Comparison of ENCODE assay signal across 8 cellular contexts in genomic region chr1:178543291-178543609, GRCh38. TPM values are rescaled to one million over a fixed set of nuclear protein-coding genes. Genes with fewer than 3 reads are reported as not detected.
DNase-seq lines count a peak whose midpoint lies in the region; ATAC-seq and TF ChIP-seq lines count a peak whose summit lies in the region.

No MANE protein-coding gene starts in this region.

- H3K4me1 ChIP-seq in SK-N-SH (ENCODE audit: control insufficient read depth in 1 of 2, insufficient read depth in 2 of 2, low read depth in 1 of 2, low read length in 1 of 2), result peaks cover 26% of the 10 kb centered on the region in 2 experiments

- 20% methylated on average over 10 of the region's 10 CpGs for WGBS in SK-N-SH (ENCODE audit: low lambda C conversion rate)

- CTCF ChIA-PET in SK-N-SH (lab: Yijun Ruan, JAX), result interaction anchor here (0.6 to 10.8 kb wide), 49 partner anchors 8 to 827 kb away, joined by 3 to 243 read pairs (median 4); partner anchors contain the start of genes RALGPS2 and TOR3A

- H2AFZ ChIP-seq in SK-N-SH (ENCODE audit: low read depth), result peak overlapping the region; percentile 98

- H3K9ac ChIP-seq in SK-N-SH, result peak overlapping the region; percentile 89

- no peaks in the 10 kb centered on the region for H3K27me3 ChIP-seq in SK-N-SH (ENCODE audit: insufficient read depth)

- POLR2A ChIA-PET in SK-N-SH (lab: Yijun Ruan, JAX), result interaction anchor here (0.5 to 2.1 kb wide), 5 partner anchors 10 to 460 kb away, joined by 3 to 14 read pairs (median 4); partner anchors contain the start of gene RALGPS2

- no peak for TF ChIP-seq EP300 in SK-N-SH (IDR thresholded peaks at IDR 0.05; ENCODE audit: borderline replicate concordance in 1 of 2, low read depth in 1 of 2, low read length in 1 of 2)

- H3K27ac ChIP-seq in SK-N-SH (ENCODE audit: low read depth in 2 of 2, low read length in 1 of 2), result peak overlapping the region; percentile 78 to 90

- no peaks in the 10 kb centered on the region for H4K20me1 ChIP-seq in SK-N-SH (ENCODE audit: insufficient read depth)

- TF ChIP-seq CTCF in SK-N-SH (IDR thresholded peaks at IDR 0.05), result no peak
- TF ChIP-seq CTCF in fibroblast of villous mesenchyme (IDR thresholded peaks at IDR 0.05; ENCODE audit: insufficient read depth, low read depth, low read length), result no peak
- no peak for TF ChIP-seq CTCF in retinal pigment epithelial cell (conservative IDR thresholded peaks at IDR 0.05; ENCODE audit: low read depth, low read length)

- peaks cover 3% of the 10 kb centered on the region for H3F3A ChIP-seq in SK-N-SH (replicated peaks; ENCODE audit: insufficient read depth)

- H3K36me3 ChIP-seq in SK-N-SH (replicated peaks in 1 of 2; ENCODE audit: control insufficient read depth in 1 of 2, insufficient read depth in 2 of 2, low read length in 1 of 2), result peaks cover 0 to 5% of the 10 kb centered on the region in 2 experiments

- no peaks in the 10 kb centered on the region for H3K9me2 ChIP-seq in SK-N-SH

- peaks cover 13% of the 10 kb centered on the region for H3K79me2 ChIP-seq in SK-N-SH (ENCODE audit: insufficient read depth)

- H3K4me2 ChIP-seq in SK-N-SH, result peak overlapping the region; percentile 91

- no peaks in the 10 kb centered on the region for H3K9me3 ChIP-seq in SK-N-SH

- DNase-seq in stimulated activated CD4-positive, alpha-beta T cell treated with anti-CD3 and anti-CD28 coated beads, Interleukin-15, amount 100 ng/mL, for 24 hours, result peak; percentile 18
- no peak for DNase-seq in stimulated activated CD4-positive, alpha-beta T cell treated with anti-CD3 and anti-CD28 coated beads, Interleukin-2, amount 100 ng/mL, for 48 hours
- DNase-seq in SK-N-SH (no peak), fibroblast of villous mesenchyme (ENCODE audit: low read depth) (no peak), retinal pigment epithelial cell (ENCODE audit: low read depth) (no peak), GM03348 (ENCODE audit: low spot score) (no peak), kidney glomerular epithelial cell (lab: John Stamatoyannopoulos, UW) (no peak)

- TF ChIP-seq RAD21 in SK-N-SH (IDR thresholded peaks at IDR 0.05; ENCODE audit: low read length), result no peak

- peak; percentile 44 for ATAC-seq in HG02938 (IDR thresholded peaks at IDR 0.05; ENCODE audit: unreplicated experiment)

- H3K4me3 ChIP-seq in SK-N-SH (ENCODE audit: low read depth in 2 of 2, low read length in 1 of 2) (peak overlapping the region; percentile 83 to 96), fibroblast of villous mesenchyme (ENCODE audit: low read depth, low read length) (peak overlapping the region; percentile 67), retinal pigment epithelial cell (ENCODE audit: low read length) (peak overlapping the region; percentile 97)

TF ChIP-seq in SK-N-SH, 30 proteins besides CTCF, POLR2A, EP300 and RAD21:
- TF ChIP-seq REST (IDR thresholded peaks at IDR 0.05; ENCODE audit: low read depth, low read length) (0 out of 2 replicates have a peak, but pooled peaks have one; percentile 1), MXI1 (IDR thresholded peaks at IDR 0.05; ENCODE audit: low read depth, low read length) (peak; percentile 33; the same call in 1 of the 2 replicates), TEAD4 (IDR thresholded peaks at IDR 0.05; ENCODE audit: borderline replicate concordance, insufficient read depth) (no peak), MEF2A (IDR thresholded peaks at IDR 0.05; ENCODE audit: borderline replicate concordance, low read depth) (no peak)

RNA-seq across cellular contexts. Expression of gene TEX35, which starts 30.3 kb away (rescaled TPM):
- polyA plus RNA-seq in SK-N-SH (2012; rRNA removed), result 0.03 TPM in 1 of 2 replicates, not detected in the other
- 0.03 TPM in 1 of 2 replicates, not detected in the other for polyA plus RNA-seq in SK-N-SH (2012; cell fraction: cytosol; rRNA removed)
- polyA plus RNA-seq in SK-N-SH (2012; cell fraction: nucleus; rRNA removed), result 0.06 and 0.15 TPM in 2 replicates
- under 0.01 TPM in 1 of 2 replicates, not detected in the other for total RNA-seq in fibroblast of villous mesenchyme

RNA-seq across cellular contexts. Expression of gene CLEC20A, which starts 46.5 kb away (rescaled TPM):
- polyA plus RNA-seq in SK-N-SH (2012; rRNA removed), result not detected in 2 replicates
- polyA plus RNA-seq in SK-N-SH (2012; cell fraction: cytosol; rRNA removed), result not detected in 2 replicates
- polyA plus RNA-seq in SK-N-SH (2012; cell fraction: nucleus; rRNA removed), result not detected in 2 replicates
- not detected in 2 replicates for total RNA-seq in fibroblast of villous mesenchyme
